Comparison of ENCODE assay signal across 19 cellular contexts in genomic region chr2:73255907-73256617, GRCh38. TPM values are rescaled to one million over a fixed set of nuclear protein-coding genes. Genes with fewer than 3 reads are reported as not detected.
DNase-seq lines count a peak whose midpoint lies in the region; ATAC-seq, FAIRE-seq and TF ChIP-seq lines count a peak whose summit lies in the region.
"Had no signal": no experiment of that assay in that cellular context is flagged by ENCODE, and none has a peak within 500 bp of the region (broad histone marks: within the 10 kb centered on the region; RNA-seq: fewer than 3 reads in every experiment).

No MANE protein-coding gene starts in this region.

- TF ChIP-seq POLR2A in GM12878 (IDR thresholded peaks at IDR 0.05; ENCODE audit: low read depth, low read length) = no peak; the same call in 1 of the 2 replicates

- intact Hi-C loops in GM12878 (cut with micrococcal nuclease; ENCODE audit: unreplicated experiment) = loop anchor here (2.0 kb wide), 1 partner anchor 35 kb away; no protein-coding TSS in a partner anchor

- no peak for TF ChIP-seq CTCF in GM12878 (IDR thresholded peaks at IDR 0.05 in 2 of 3, conservative IDR thresholded peaks at IDR 0.05 in 1 of 3; ENCODE audit: control insufficient read depth in 2 of 3, extremely low read depth in 1 of 3, insufficient read depth in 1 of 3, low read depth in 3 of 3, low read length in 3 of 3)

- H3K9ac ChIP-seq in GM12878 (ENCODE audit: control insufficient read depth, insufficient read depth, low read length) = no peak overlapping the region

- no peaks in the 10 kb centered on the region for H4K20me1 ChIP-seq in GM12878 (ENCODE audit: control insufficient read depth, insufficient read depth)

- POLR2A ChIA-PET in GM12878 (lab: Charles Lee) = interaction anchor here (0.6 kb wide), 1 partner anchor 652 kb away, joined by 3 read pairs; no protein-coding TSS in a partner anchor

- no peaks in the 10 kb centered on the region for H3K4me1 Mint-ChIP-seq in stimulated activated naive CD8-positive, alpha-beta T cell treated with anti-CD3 and anti-CD28 coated beads, Interleukin-15, Interleukin-2, amounts not matched to agents 100 ng/mL and 50 ng/mL, for 24 hours (ENCODE audit: low read depth)
- H3K4me1 Mint-ChIP-seq in stimulated activated naive CD8-positive, alpha-beta T cell treated with anti-CD3 and anti-CD28 coated beads, Interleukin-15, amount 100 ng/mL, for 72 hours = peaks cover 6% of the 10 kb centered on the region

- no peaks in the 10 kb centered on the region for H3K9me3 Mint-ChIP-seq in stimulated activated naive CD8-positive, alpha-beta T cell treated with anti-CD3 and anti-CD28 coated beads, Interleukin-15, Interleukin-2, amounts not matched to agents 100 ng/mL and 50 ng/mL, for 24 hours
- no peaks in the 10 kb centered on the region for H3K9me3 Mint-ChIP-seq in stimulated activated naive CD8-positive, alpha-beta T cell treated with anti-CD3 and anti-CD28 coated beads, Interleukin-15, amount 100 ng/mL, for 72 hours
- H3K9me3 Mint-ChIP-seq: natural killer cell had no signal

- CTCF ChIA-PET in GM12878 (lab: Yijun Ruan, JAX) = no interaction called here

- H3K9me3 ChIP-seq in GM12878 (replicated peaks; ENCODE audit: control insufficient read depth, insufficient read depth, low read length) = no peaks in the 10 kb centered on the region
- H3K9me3 ChIP-seq: ascending aorta, thoracic aorta had no signal

- no peak overlapping the region for H3K4me3 Mint-ChIP-seq in stimulated activated naive CD8-positive, alpha-beta T cell treated with anti-CD3 and anti-CD28 coated beads, Interleukin-15, Interleukin-2, amounts not matched to agents 100 ng/mL and 50 ng/mL, for 24 hours
- H3K4me3 Mint-ChIP-seq in stimulated activated naive CD8-positive, alpha-beta T cell treated with anti-CD3 and anti-CD28 coated beads, Interleukin-15, amount 100 ng/mL, for 72 hours = no peak overlapping the region
- H3K4me3 Mint-ChIP-seq: natural killer cell had no signal

- no peaks in the 10 kb centered on the region for H3K4me1 ChIP-seq in GM12878 (ENCODE audit: control insufficient read depth, insufficient read depth, low read length)
- H3K4me1 ChIP-seq: ascending aorta had no signal

- peaks cover 20 to 32% of the 10 kb centered on the region in 2 experiments for H3K36me3 ChIP-seq in GM12878 (ENCODE audit: control insufficient read depth in 2 of 2, insufficient read depth in 2 of 2, low read length in 1 of 2)

- in situ Hi-C loops in GM12878 (cut with MboI) = no loop called here

- SMC1A ChIA-PET in GM12878 (lab: Charles Lee; ENCODE audit: uncharacterized antibody, unreplicated experiment) = no interaction called here

- H3K27ac Mint-ChIP-seq in stimulated activated naive CD8-positive, alpha-beta T cell treated with anti-CD3 and anti-CD28 coated beads, Interleukin-15, Interleukin-2, amounts not matched to agents 100 ng/mL and 50 ng/mL, for 24 hours = peak overlapping the region; percentile 59
- peak overlapping the region in 1 of 2 donors; percentile 28 for H3K27ac Mint-ChIP-seq in stimulated activated naive CD8-positive, alpha-beta T cell treated with anti-CD3 and anti-CD28 coated beads, Interleukin-15, amount 100 ng/mL, for 72 hours

- no peak for TF ChIP-seq EP300 in GM12878 (IDR thresholded peaks at IDR 0.05; ENCODE audit: borderline replicate concordance in 1 of 2, control insufficient read depth in 1 of 2, low read depth in 2 of 2, low read length in 2 of 2)

- H3K27me3 Mint-ChIP-seq in stimulated activated naive CD8-positive, alpha-beta T cell treated with anti-CD3 and anti-CD28 coated beads, Interleukin-15, Interleukin-2, amounts not matched to agents 100 ng/mL and 50 ng/mL, for 24 hours = no peaks in the 10 kb centered on the region
- H3K27me3 Mint-ChIP-seq in stimulated activated naive CD8-positive, alpha-beta T cell treated with anti-CD3 and anti-CD28 coated beads, Interleukin-15, amount 100 ng/mL, for 72 hours = no peaks in the 10 kb centered on the region

- no peak for ATAC-seq in stimulated activated naive CD8-positive, alpha-beta T cell treated with anti-CD3 and anti-CD28 coated beads, Interleukin-15, amount 100 ng/mL, for 72 hours
- ATAC-seq in GM12878 (no peak), HG03095 (IDR thresholded peaks at IDR 0.05; ENCODE audit: unreplicated experiment) (no peak)
- ATAC-seq: natural killer cell had no signal

- H3K27ac ChIP-seq in GM12878 (ENCODE audit: control insufficient read depth, insufficient read depth) = no peak overlapping the region
- H3K27ac ChIP-seq: ascending aorta, thoracic aorta had no signal

- no peaks in the 10 kb centered on the region for H3K79me2 ChIP-seq in GM12878 (ENCODE audit: control insufficient read depth, insufficient read depth, low read length)

- no peak overlapping the region for H3K4me3 ChIP-seq in GM12878
- H3K4me3 ChIP-seq: ascending aorta, lung, thoracic aorta had no signal

- no peak for DNase-seq in stimulated activated naive CD8-positive, alpha-beta T cell treated with anti-CD3 and anti-CD28 coated beads, Interleukin-15, amount 100 ng/mL, for 72 hours
- DNase-seq in GM12878 (ENCODE audit: low read depth, low spot score) = no peak
- DNase-seq in urothelium cell line (ENCODE audit: low spot score) = no peak
- DNase-seq in DMS114 treated with DMSO at 0.1 percent for 48 hours (lab: John Stamatoyannopoulos, UW; ENCODE audit: unreplicated experiment) = no peak
- DNase-seq: MV-4-11; natural killer cell; NCI-H2081; NCI-H510A treated with DMSO at 0.1 percent for 48 hours; posterior cingulate gyrus; SHP77 treated with DMSO at 0.1 percent for 48 hours; small intestine; stimulated activated CD4-positive, alpha-beta T cell treated with anti-CD3 and anti-CD28 coated beads, Interleukin-4, amount 100 ng/mL, for 4 hours; stimulated activated CD8-positive, alpha-beta memory T cell treated with anti-CD3 and anti-CD28 coated beads, Interleukin-4, amount 100 ng/mL, for 48 hours had no signal

- BruUV-seq in GM12878 (replicated peaks; lab: Mats Ljungman, UMichigan) = TSS peak; percentile 48

- H3K36me3 Mint-ChIP-seq in stimulated activated naive CD8-positive, alpha-beta T cell treated with anti-CD3 and anti-CD28 coated beads, Interleukin-15, Interleukin-2, amounts not matched to agents 100 ng/mL and 50 ng/mL, for 24 hours (ENCODE audit: low read depth) = peaks cover 39% of the 10 kb centered on the region
- H3K36me3 Mint-ChIP-seq: natural killer cell had no signal

- no peak overlapping the region for H3K4me2 ChIP-seq in GM12878 (ENCODE audit: control insufficient read depth, insufficient read depth)

- no peaks in the 10 kb centered on the region for H3K27me3 ChIP-seq in GM12878 (replicated peaks in 1 of 2; ENCODE audit: control insufficient read depth in 2 of 2, insufficient read depth in 2 of 2, low read length in 1 of 2)
- H3K27me3 ChIP-seq: ascending aorta had no signal

- no peak overlapping the region for H2AFZ ChIP-seq in GM12878 (ENCODE audit: control insufficient read depth, low read depth, low read length)

- RAD21 ChIA-PET in GM12878 (lab: Charles Lee; ENCODE audit: unreplicated experiment) = no interaction called here

- no peak for FAIRE-seq in GM12878 (lab: Jason Lieb, UNC)
- peak; percentile 17 for FAIRE-seq in urothelium cell line (lab: Jason Lieb, UNC)
- FAIRE-seq: islet of Langerhans, small intestine had no signal

- WGBS in GM12878 (ENCODE audit: insufficient coverage, insufficient replicate concordance, low lambda C conversion rate, missing lambda C conversion rate) = 57% methylated on average over 5 of the region's 5 CpGs

- TF ChIP-seq RAD21 in GM12878 (IDR thresholded peaks at IDR 0.05; ENCODE audit: insufficient read depth, low read depth, low read length) = no peak

RNA-seq across cellular contexts. Expression of gene CCT7, which starts 22.0 kb away (rescaled TPM):
- total RNA-seq in GM12878 (2013; cell fraction: nucleolus; rRNA removed) = 85.4 and 96.2 TPM in 2 replicates
- total RNA-seq in GM12878 (2014; rRNA removed) (468 and 475 TPM in 2 replicates), GM12878 (2014; rRNA removed; fragmentation: Illumina TruSeq; extraction: Trizol) (472 and 478 TPM in 2 replicates), GM12878 (2021) (474 and 494 TPM in 2 replicates)
- polyA plus RNA-seq in GM12878 (2011; ENCODE audit: low read depth) = 269 TPM
- polyA plus RNA-seq in GM12878 (2011; rRNA removed) (498 and 571 TPM in 2 replicates), GM12878 (2014; fragmentation: Illumina TruSeq; extraction: Trizol) (574 and 674 TPM in 2 replicates), GM12878 (2014; fragmentation: Nextera tagmentation; extraction: Ambion mirVana) (100 to 1,000 TPM; 206 to 377 TPM), GM12878 (2014; rRNA removed) (530 and 598 TPM in 2 replicates), GM12878 (2016; fragmentation: Nextera tagmentation; extraction: Ambion mirVana) (100 to 1,000 TPM; 455 to 510 TPM)
- 415 and 490 TPM in 2 replicates for polyA plus RNA-seq in GM12878 (2011; cell fraction: cytosol; rRNA removed)
- polyA plus RNA-seq in GM12878 (2011; cell fraction: nucleus; rRNA removed) = 162 and 206 TPM in 2 replicates
- 217 and 463 TPM in 2 replicates for polyA plus RNA-seq in GM12878 (2012)
- 387 and 498 TPM in 2 replicates for polyA minus RNA-seq in GM12878 (2011; rRNA and poly(A)+ RNA removed)
- 110 and 130 TPM in 2 replicates for polyA minus RNA-seq in GM12878 (2011; cell fraction: cytosol; rRNA and poly(A)+ RNA removed)
- polyA minus RNA-seq in GM12878 (2011; cell fraction: nucleus; rRNA and poly(A)+ RNA removed) = 69.8 and 106 TPM in 2 replicates

RNA-seq across cellular contexts. Expression of gene PRADC1, which starts 23.0 kb away (rescaled TPM):
- total RNA-seq in GM12878 (2013; cell fraction: nucleolus; rRNA removed) = 1.1 and 2.2 TPM in 2 replicates
- total RNA-seq in GM12878 (2014; rRNA removed) (16.9 and 18.6 TPM in 2 replicates), GM12878 (2014; rRNA removed; fragmentation: Illumina TruSeq; extraction: Trizol) (11.7 and 12.4 TPM in 2 replicates), GM12878 (2021) (13.4 and 15.7 TPM in 2 replicates)
- 4.2 TPM for polyA plus RNA-seq in GM12878 (2011; ENCODE audit: low read depth)
- polyA plus RNA-seq in GM12878 (2011; rRNA removed) (5.1 and 8.9 TPM in 2 replicates), GM12878 (2014; fragmentation: Illumina TruSeq; extraction: Trizol) (6.2 and 12.6 TPM in 2 replicates), GM12878 (2014; fragmentation: Nextera tagmentation; extraction: Ambion mirVana) (1 to 10 TPM; 3.7 to 8.1 TPM), GM12878 (2014; rRNA removed) (14.9 and 16.1 TPM in 2 replicates), GM12878 (2016; fragmentation: Nextera tagmentation; extraction: Ambion mirVana) (10 to 100 TPM; 31.5 to 39.0 TPM)
- 13.5 and 18.2 TPM in 2 replicates for polyA plus RNA-seq in GM12878 (2011; cell fraction: cytosol; rRNA removed)
- 7.2 and 7.9 TPM in 2 replicates for polyA plus RNA-seq in GM12878 (2011; cell fraction: nucleus; rRNA removed)
- 6.9 and 7.9 TPM in 2 replicates for polyA plus RNA-seq in GM12878 (2012)
- polyA minus RNA-seq in GM12878 (2011; rRNA and poly(A)+ RNA removed) = 5.1 and 11.0 TPM in 2 replicates
- polyA minus RNA-seq in GM12878 (2011; cell fraction: cytosol; rRNA and poly(A)+ RNA removed) = 1.9 and 4.0 TPM in 2 replicates
- 1.6 and 4.6 TPM in 2 replicates for polyA minus RNA-seq in GM12878 (2011; cell fraction: nucleus; rRNA and poly(A)+ RNA removed)

RNA-seq across cellular contexts. Expression of gene FBXO41, which starts 28.2 kb away (rescaled TPM):
- total RNA-seq in GM12878 (2013; cell fraction: nucleolus; rRNA removed) = 29.6 and 30.1 TPM in 2 replicates
- total RNA-seq in GM12878 (2014; rRNA removed) = 11.7 and 14.7 TPM in 2 replicates
- total RNA-seq in GM12878 (2014; rRNA removed; fragmentation: Illumina TruSeq; extraction: Trizol) = 7.4 and 7.9 TPM in 2 replicates
- total RNA-seq in GM12878 (2021) = 37.0 and 38.9 TPM in 2 replicates
- polyA plus RNA-seq in GM12878 (2011; ENCODE audit: low read depth) = 11.1 TPM
- polyA plus RNA-seq in GM12878 (2011; rRNA removed) = 14.5 and 18.9 TPM in 2 replicates
- polyA plus RNA-seq in GM12878 (2011; cell fraction: cytosol; rRNA removed) = 22.8 and 28.9 TPM in 2 replicates
- 122 and 135 TPM in 2 replicates for polyA plus RNA-seq in GM12878 (2011; cell fraction: nucleus; rRNA removed)
- polyA plus RNA-seq in GM12878 (2012) = 20.1 and 22.7 TPM in 2 replicates
- 11.7 and 17.4 TPM in 2 replicates for polyA plus RNA-seq in GM12878 (2014; fragmentation: Illumina TruSeq; extraction: Trizol)
- 1 to 10 TPM; 1.9 to 2.0 TPM for polyA plus RNA-seq in GM12878 (2014; fragmentation: Nextera tagmentation; extraction: Ambion mirVana)
- polyA plus RNA-seq in GM12878 (2014; rRNA removed) = 29.9 and 32.7 TPM in 2 replicates
- polyA plus RNA-seq in GM12878 (2016; fragmentation: Nextera tagmentation; extraction: Ambion mirVana) = 1 to 10 TPM; 2.8 to 4.1 TPM
- polyA minus RNA-seq in GM12878 (2011; rRNA and poly(A)+ RNA removed) = 16.0 and 25.1 TPM in 2 replicates
- polyA minus RNA-seq in GM12878 (2011; cell fraction: cytosol; rRNA and poly(A)+ RNA removed) = 9.6 and 9.8 TPM in 2 replicates
- 19.1 and 28.5 TPM in 2 replicates for polyA minus RNA-seq in GM12878 (2011; cell fraction: nucleus; rRNA and poly(A)+ RNA removed)

RNA-seq across cellular contexts. Expression of gene EGR4, which starts 37.3 kb away (rescaled TPM):
- 0.15 TPM in 1 of 2 replicates, not detected in the other for total RNA-seq in GM12878 (2013; cell fraction: nucleolus; rRNA removed)
- not detected in 2 replicates for total RNA-seq in GM12878 (2014; rRNA removed)
- total RNA-seq in GM12878 (2014; rRNA removed; fragmentation: Illumina TruSeq; extraction: Trizol) = not detected in 2 replicates
- total RNA-seq in GM12878 (2021) = 0.16 TPM in 1 of 2 replicates, not detected in the other
- polyA plus RNA-seq in GM12878 (2011; ENCODE audit: low read depth) = not detected
- polyA plus RNA-seq in GM12878 (2011; rRNA removed) = not detected in 2 replicates
- not detected in 2 replicates for polyA plus RNA-seq in GM12878 (2011; cell fraction: cytosol; rRNA removed)
- 0.09 and 0.22 TPM in 2 replicates for polyA plus RNA-seq in GM12878 (2011; cell fraction: nucleus; rRNA removed)
- polyA plus RNA-seq in GM12878 (2012) = not detected in 2 replicates
- not detected in 2 replicates for polyA plus RNA-seq in GM12878 (2014; fragmentation: Illumina TruSeq; extraction: Trizol)
- not detected for polyA plus RNA-seq in GM12878 (2014; fragmentation: Nextera tagmentation; extraction: Ambion mirVana)
- polyA plus RNA-seq in GM12878 (2014; rRNA removed) = not detected in 2 replicates
- polyA plus RNA-seq in GM12878 (2016; fragmentation: Nextera tagmentation; extraction: Ambion mirVana) = under 1 TPM in 1 of 2 experiments, not detected in 1; 0.07 TPM
- not detected in 2 replicates for polyA minus RNA-seq in GM12878 (2011; rRNA and poly(A)+ RNA removed)
- polyA minus RNA-seq in GM12878 (2011; cell fraction: cytosol; rRNA and poly(A)+ RNA removed) = not detected in 2 replicates
- polyA minus RNA-seq in GM12878 (2011; cell fraction: nucleus; rRNA and poly(A)+ RNA removed) = 0.12 TPM in 1 of 2 replicates, not detected in the other
- total RNA-seq: ascending aorta, lung, thoracic aorta had no signal

RNA-seq across cellular contexts. Expression of gene SMYD5, which starts 42.0 kb away (rescaled TPM):
- 24.2 and 30.9 TPM in 2 replicates for total RNA-seq in GM12878 (2013; cell fraction: nucleolus; rRNA removed)
- total RNA-seq in GM12878 (2014; rRNA removed) (31.4 and 31.5 TPM in 2 replicates), GM12878 (2014; rRNA removed; fragmentation: Illumina TruSeq; extraction: Trizol) (21.1 and 21.2 TPM in 2 replicates), GM12878 (2021) (30.8 and 34.4 TPM in 2 replicates)
- polyA plus RNA-seq in GM12878 (2011; ENCODE audit: low read depth) = 29.1 TPM
- polyA plus RNA-seq in GM12878 (2011; rRNA removed) (23.1 and 34.7 TPM in 2 replicates), GM12878 (2014; fragmentation: Illumina TruSeq; extraction: Trizol) (29.9 and 35.3 TPM in 2 replicates), GM12878 (2014; fragmentation: Nextera tagmentation; extraction: Ambion mirVana) (1 to 10 TPM; 6.1 to 6.6 TPM), GM12878 (2014; rRNA removed) (33.8 and 34.1 TPM in 2 replicates), GM12878 (2016; fragmentation: Nextera tagmentation; extraction: Ambion mirVana) (10 to 100 TPM; 18.4 to 18.8 TPM)
- polyA plus RNA-seq in GM12878 (2011; cell fraction: cytosol; rRNA removed) = 41.4 and 42.7 TPM in 2 replicates
- 50.6 and 54.2 TPM in 2 replicates for polyA plus RNA-seq in GM12878 (2011; cell fraction: nucleus; rRNA removed)
- polyA plus RNA-seq in GM12878 (2012) = 22.2 and 22.4 TPM in 2 replicates
- 32.3 and 46.1 TPM in 2 replicates for polyA minus RNA-seq in GM12878 (2011; rRNA and poly(A)+ RNA removed)
- polyA minus RNA-seq in GM12878 (2011; cell fraction: cytosol; rRNA and poly(A)+ RNA removed) = 12.1 and 13.8 TPM in 2 replicates
- polyA minus RNA-seq in GM12878 (2011; cell fraction: nucleus; rRNA and poly(A)+ RNA removed) = 11.2 and 26.5 TPM in 2 replicates
